23 cellular contexts compared by ENCODE assay signal in genomic region chr14:98859301-98859700, GRCh38.
"Had no signal": no experiment of that assay in that cellular context is flagged by ENCODE, and none has a peak within 500 bp of the region (broad histone marks: within the 10 kb centered on the region; RNA-seq: fewer than 3 reads in every experiment).

No MANE protein-coding gene starts in this region.

- H3K36me3 Mint-ChIP-seq: IgD-negative memory B cell had no signal

- H3K4me1 Mint-ChIP-seq: IgD-negative memory B cell had no signal

- H3K27ac ChIP-seq: KMS-11, RWPE1 had no signal

- H3K9me2 ChIP-seq: SK-N-SH had no signal

- ATAC-seq: K562, Panc1, PC-3 had no signal

- H3K27me3 Mint-ChIP-seq: IgD-negative memory B cell had no signal

- H3K9me3 ChIP-seq: SK-N-SH had no signal

- H3K4me3 ChIP-seq: K562 had no signal

- H3K4me2 ChIP-seq: KMS-11, SK-N-SH had no signal

- H3K4me3 Mint-ChIP-seq: IgD-negative memory B cell had no signal

- DNase-seq: Kasumi-1, MM.1S, NCI-H1092 treated with DMSO at 0.1 percent for 48 hours, NCI-H1436, NCI-H187, NCI-H2029, NCI-H2081 treated with DMSO at 0.1 percent for 48 hours, NCI-H2171, NCI-H226, NCI-H446, NCI-H510A, NCI-H524 treated with DMSO at 0.1 percent for 48 hours, NCI-H69, NCI-H774, PC-3, SHP77, SK-N-SH, SW 1271 had no signal
